ENCODE assay signal across 8 cellular contexts in genomic region chr6:160992323-160993314, GRCh38. TPM values are rescaled to one million over a fixed set of nuclear protein-coding genes. Genes with fewer than 3 reads are reported as not detected.
DNase-seq lines count a peak whose midpoint lies in the region; ATAC-seq and TF ChIP-seq lines count a peak whose summit lies in the region.

No MANE protein-coding gene starts in this region.

- peak; percentile 61 for TF ChIP-seq CTCF in GM13977 (IDR thresholded peaks at IDR 0.05; ENCODE audit: extremely low read depth, insufficient read depth, missing control alignments)
- peak; percentile 26 for TF ChIP-seq CTCF in lung (IDR thresholded peaks at IDR 0.05; ENCODE audit: control extremely low read depth, extremely low read depth)

- in situ Hi-C loops in GM13977 (cut with MboI; ENCODE audit: low pct_unique_long_range_greater_than_20kb, low sequenced_read_pairs, unreplicated experiment): no loop called here

- H3K9me3 ChIP-seq in ectodermal cell (ENCODE audit: control insufficient read depth, low read length): no peaks in the 10 kb centered on the region
- no peaks in the 10 kb centered on the region for H3K9me3 ChIP-seq in lung (ENCODE audit: control insufficient read depth in 2 of 2, insufficient read depth in 1 of 2, low read length in 1 of 2)

- H3K27ac ChIP-seq in ectodermal cell (ENCODE audit: insufficient read depth, low read depth, low read length, poor library complexity, severe bottlenecking) (peak overlapping the region; percentile 90), lung (ENCODE audit: low read depth in 1 of 2, low read length in 1 of 2) (peak overlapping the region; percentile 87 to 92), substantia nigra (ENCODE audit: low read depth, low read length, poor library complexity, severe bottlenecking) (peak overlapping the region; percentile 86)

- H3K4me1 ChIP-seq in ectodermal cell (ENCODE audit: control insufficient read depth, insufficient read depth, low read length) (no peaks in the 10 kb centered on the region), lung (ENCODE audit: control insufficient read depth in 2 of 2, insufficient read depth in 2 of 2, low read length in 2 of 2) (peaks cover 9 to 17% of the 10 kb centered on the region in 2 donors)

- ATAC-seq in HG02970 (IDR thresholded peaks at IDR 0.05; ENCODE audit: low FRiP score, unreplicated experiment): peak; percentile 31
- ATAC-seq in lung (ENCODE audit: insufficient read depth, low FRiP score): peak; percentile 23

- 0 to 1% methylated on average over 18 to 19 of the region's 19 CpGs for WGBS in ectodermal cell, 2 experiments
- WGBS in lung, 2 donors: 0% methylated on average over 19 of the region's 19 CpGs

- no peaks in the 10 kb centered on the region for H3K36me3 ChIP-seq in ectodermal cell (ENCODE audit: control insufficient read depth, insufficient read depth, low read length)
- no peaks in the 10 kb centered on the region for H3K36me3 ChIP-seq in lung (ENCODE audit: control insufficient read depth in 2 of 2, insufficient read depth in 2 of 2, low read length in 2 of 2)

- no peaks in the 10 kb centered on the region for H3K27me3 ChIP-seq in ectodermal cell (ENCODE audit: control insufficient read depth, insufficient read depth, low read length, poor library complexity, severe bottlenecking)
- H3K27me3 ChIP-seq in lung (ENCODE audit: control insufficient read depth, insufficient read depth): no peaks in the 10 kb centered on the region

- peak overlapping the region; percentile 86 for H3K4me3 ChIP-seq in ectodermal cell (ENCODE audit: insufficient read depth, low read depth, low read length)
- peak overlapping the region; percentile 75 for H3K4me3 ChIP-seq in lung

- peak; percentile 71 for DNase-seq in AG20443 (ENCODE audit: low spot score)
- DNase-seq in GM13977 (ENCODE audit: low spot score): peak; percentile 54
- peak; percentile 44 for DNase-seq in NCI-H2029 treated with DMSO at 0.1 percent for 48 hours (lab: John Stamatoyannopoulos, UW)
- peak; percentile 21 for DNase-seq in UCSD-AML1 (lab: John Stamatoyannopoulos, UW; ENCODE audit: unreplicated experiment)
- DNase-seq in lung (ENCODE audit: low spot score): no peak
- DNase-seq in substantia nigra (lab: John Stamatoyannopoulos, UW): peak in 28 of 49 donors; percentile 1 to 66 (median 22)

RNA-seq across cellular contexts. Expression of gene MAP3K4, which starts 1.1 kb away (rescaled TPM):
- 54.9 TPM for polyA plus RNA-seq in ectodermal cell (2013, experiment 1 of 4)
- 37.5 TPM for polyA plus RNA-seq in ectodermal cell (2013, experiment 2 of 4)
- 34.3 TPM for polyA plus RNA-seq in ectodermal cell (2013, experiment 3 of 4)
- 33.8 TPM for polyA plus RNA-seq in ectodermal cell (2013, experiment 4 of 4)
- total RNA-seq in lung: 10 to 100 TPM; 48.9 to 56.8 TPM
- polyA plus RNA-seq in lung: 10 to 100 TPM in 1 of 2 donors, 1 to 10 TPM in 1; 8.6 to 10.9 TPM
